8 cellular contexts compared by ENCODE assay signal in genomic region chr12:93442411-93443340, GRCh38. TPM values are rescaled to one million over a fixed set of nuclear protein-coding genes. Genes with fewer than 3 reads are reported as not detected.
A peak's percentile ranks its signal among the peaks of the same experiment; 100 is the strongest.
DNase-seq lines count a peak whose midpoint lies in the region; ATAC-seq lines count a peak whose summit lies in the region.

No MANE protein-coding gene starts in this region.

- DNase-seq in activated T-cell treated with anti-CD3 and anti-CD28 coated beads, Interleukin-2, amount 50 U/mL, for 24 hours, result no peak
- no peak for DNase-seq in activated T-cell treated with anti-CD3 and anti-CD28 coated beads, Interleukin-2, amount 50 U/mL, for 1 hour
- no peak for DNase-seq in activated naive CD4-positive, alpha-beta T cell treated with anti-CD3 and anti-CD28 coated beads, Interleukin-2, amount 50 U/mL, for 72 hours (ENCODE audit: low spot score in 2 of 2)
- no peak for DNase-seq in stimulated activated naive B cell treated with anti-CD40 and anti-IgM and Interleukin-4, amounts not matched to agents 10 μg/mL and 1 μg/mL and 100 μg/mL, for 72 hours
- DNase-seq in SHP77 (lab: John Stamatoyannopoulos, UW) (no peak), NCI-H2029 (lab: John Stamatoyannopoulos, UW) (no peak), NCI-H1694 treated with DMSO at 0.1 percent for 48 hours (lab: John Stamatoyannopoulos, UW) (no peak)

- peak overlapping the region; percentile 99 for H3K27ac Mint-ChIP-seq in activated T-cell treated with anti-CD3 and anti-CD28 coated beads, Interleukin-2, amount 50 U/mL, for 24 hours
- H3K27ac Mint-ChIP-seq in activated naive CD4-positive, alpha-beta T cell treated with anti-CD3 and anti-CD28 coated beads, Interleukin-2, amount 50 U/mL, for 72 hours, result peak overlapping the region; percentile 98 to 99
- H3K27ac Mint-ChIP-seq in stimulated activated naive B cell treated with anti-CD40 and anti-IgM and Interleukin-4, amounts not matched to agents 10 μg/mL and 1 μg/mL and 100 μg/mL, for 72 hours, result peak overlapping the region; percentile 97

- ATAC-seq in activated naive CD4-positive, alpha-beta T cell treated with anti-CD3 and anti-CD28 coated beads, Interleukin-2, amount 50 U/mL, for 72 hours, result no peak
- no peak for ATAC-seq in stimulated activated naive B cell treated with anti-CD40 and anti-IgM and Interleukin-4, amounts not matched to agents 10 μg/mL and 1 μg/mL and 100 μg/mL, for 72 hours (replicated peaks)

- peak overlapping the region; percentile 92 for H3K4me3 ChIP-seq in iPS-11a (ENCODE audit: low read depth, low read length)

- H3K36me3 Mint-ChIP-seq in activated T-cell treated with anti-CD3 and anti-CD28 coated beads, Interleukin-2, amount 50 U/mL, for 24 hours (ENCODE audit: low read depth), result peaks cover 22% of the 10 kb centered on the region
- peaks cover 20 to 22% of the 10 kb centered on the region in 2 donors for H3K36me3 Mint-ChIP-seq in activated naive CD4-positive, alpha-beta T cell treated with anti-CD3 and anti-CD28 coated beads, Interleukin-2, amount 50 U/mL, for 72 hours
- peaks cover 2 to 12% of the 10 kb centered on the region in 2 donors for H3K36me3 Mint-ChIP-seq in stimulated activated naive B cell treated with anti-CD40 and anti-IgM and Interleukin-4, amounts not matched to agents 10 μg/mL and 1 μg/mL and 100 μg/mL, for 72 hours

- H3K9me3 Mint-ChIP-seq in activated T-cell treated with anti-CD3 and anti-CD28 coated beads, Interleukin-2, amount 50 U/mL, for 24 hours, result no peaks in the 10 kb centered on the region
- no peaks in the 10 kb centered on the region for H3K9me3 Mint-ChIP-seq in activated naive CD4-positive, alpha-beta T cell treated with anti-CD3 and anti-CD28 coated beads, Interleukin-2, amount 50 U/mL, for 72 hours
- H3K9me3 Mint-ChIP-seq in stimulated activated naive B cell treated with anti-CD40 and anti-IgM and Interleukin-4, amounts not matched to agents 10 μg/mL and 1 μg/mL and 100 μg/mL, for 72 hours, result no peaks in the 10 kb centered on the region

- H3K4me1 Mint-ChIP-seq in activated T-cell treated with anti-CD3 and anti-CD28 coated beads, Interleukin-2, amount 50 U/mL, for 24 hours (ENCODE audit: low read depth), result peaks cover 48% of the 10 kb centered on the region
- peaks cover 35 to 48% of the 10 kb centered on the region in 2 donors for H3K4me1 Mint-ChIP-seq in stimulated activated naive B cell treated with anti-CD40 and anti-IgM and Interleukin-4, amounts not matched to agents 10 μg/mL and 1 μg/mL and 100 μg/mL, for 72 hours

- no peaks in the 10 kb centered on the region for H3K27me3 Mint-ChIP-seq in activated T-cell treated with anti-CD3 and anti-CD28 coated beads, Interleukin-2, amount 50 U/mL, for 24 hours
- H3K27me3 Mint-ChIP-seq in stimulated activated naive B cell treated with anti-CD40 and anti-IgM and Interleukin-4, amounts not matched to agents 10 μg/mL and 1 μg/mL and 100 μg/mL, for 72 hours, result no peaks in the 10 kb centered on the region

- H3K4me3 Mint-ChIP-seq in activated T-cell treated with anti-CD3 and anti-CD28 coated beads, Interleukin-2, amount 50 U/mL, for 24 hours, result peak overlapping the region; percentile 95
- peak overlapping the region; percentile 93 for H3K4me3 Mint-ChIP-seq in stimulated activated naive B cell treated with anti-CD40 and anti-IgM and Interleukin-4, amounts not matched to agents 10 μg/mL and 1 μg/mL and 100 μg/mL, for 72 hours

RNA-seq across cellular contexts. Expression of gene UBE2N, which starts 0.9 kb away (rescaled TPM):
- total RNA-seq in activated naive CD4-positive, alpha-beta T cell treated with anti-CD3 and anti-CD28 coated beads, Interleukin-2, amount 50 U/mL, for 72 hours, result 100 to 1,000 TPM; 164 to 188 TPM

RNA-seq across cellular contexts. Expression of gene MRPL42, which starts 24.6 kb away (rescaled TPM):
- total RNA-seq in activated naive CD4-positive, alpha-beta T cell treated with anti-CD3 and anti-CD28 coated beads, Interleukin-2, amount 50 U/mL, for 72 hours, result 10 to 100 TPM; 60.9 to 64.0 TPM
